ENCODE assay signal across 1 cellular context in genomic region chr1:233045591-233045990, GRCh38.
TF ChIP-seq lines count a peak whose summit lies in the region.

No MANE protein-coding gene starts in this region.

TF ChIP-seq in SK-N-SH, 30 proteins besides CTCF, POLR2A, EP300 and RAD21 (continued from another document):
- TF ChIP-seq TEAD4 (IDR thresholded peaks at IDR 0.05; ENCODE audit: borderline replicate concordance, insufficient read depth) (no peak), CHD2 (IDR thresholded peaks at IDR 0.05; ENCODE audit: low read length, partially characterized antibody) (no peak), TCF12 (IDR thresholded peaks at IDR 0.05) (no peak), MXI1 (IDR thresholded peaks at IDR 0.05; ENCODE audit: low read depth, low read length) (no peak), REST (IDR thresholded peaks at IDR 0.05; ENCODE audit: low read depth, low read length) (no peak), SIN3A (IDR thresholded peaks at IDR 0.05; ENCODE audit: borderline replicate concordance, low read depth, low read length) (no peak), EZH2phosphoT487 (IDR thresholded peaks at IDR 0.05; ENCODE audit: borderline replicate concordance, low read depth) (no peak), RCOR1 (IDR thresholded peaks at IDR 0.05; ENCODE audit: low read length) (no peak), YY1 (IDR thresholded peaks at IDR 0.05; ENCODE audit: low read depth) (no peak), GATA2 (CRISPR knock-in tag; IDR thresholded peaks at IDR 0.05) (no peak)
